Comparison of ENCODE assay signal across 1 cellular context in genomic region chr10:110501142-110501937, GRCh38.
A peak's percentile ranks its signal among the peaks of the same experiment; 100 is the strongest.
TF ChIP-seq lines count a peak whose summit lies in the region.

No MANE protein-coding gene starts in this region.

TF ChIP-seq in HEK293, 187 proteins besides CTCF, POLR2A, EP300 and RAD21 (continued from another document and continues in another):
- peak; percentile 68 for TF ChIP-seq INSM2 (tag by site-specific recombination; IDR thresholded peaks at IDR 0.05)
- no peak for TF ChIP-seq ZNF768 (tag by site-specific recombination; IDR thresholded peaks at IDR 0.05)
- peak; percentile 90 for TF ChIP-seq ZXDB (tag by site-specific recombination; IDR thresholded peaks at IDR 0.05)
- TF ChIP-seq REPIN1 (tag by site-specific recombination; IDR thresholded peaks at IDR 0.05; ENCODE audit: low read depth) = no peak
- no peak for TF ChIP-seq ZNF837 (tag by site-specific recombination; IDR thresholded peaks at IDR 0.05)
- TF ChIP-seq ZNF658 (tag by site-specific recombination; IDR thresholded peaks at IDR 0.05) = no peak
- TF ChIP-seq ZSCAN23 (tag by site-specific recombination; IDR thresholded peaks at IDR 0.05) = no peak
- TF ChIP-seq GLI4 (tag by site-specific recombination; IDR thresholded peaks at IDR 0.05) = no peak
- no peak for TF ChIP-seq ZNF148 (tag by site-specific recombination; IDR thresholded peaks at IDR 0.05; ENCODE audit: borderline replicate concordance)
- peak; percentile 33; the same call in 1 of the 2 replicates for TF ChIP-seq ZNF639 (tag by site-specific recombination; IDR thresholded peaks at IDR 0.05)
- TF ChIP-seq ZNF830 (tag by site-specific recombination; IDR thresholded peaks at IDR 0.05; ENCODE audit: low read depth) = no peak
- peak; percentile 93 for TF ChIP-seq GLIS1 (tag by site-specific recombination; IDR thresholded peaks at IDR 0.05)
- peak; percentile 74 for TF ChIP-seq KLF8 (tag by site-specific recombination; IDR thresholded peaks at IDR 0.05)
- TF ChIP-seq ZFP37 (tag by site-specific recombination; IDR thresholded peaks at IDR 0.05) = peak; percentile 44; the same call in 1 of the 2 replicates
- no peak for TF ChIP-seq ZNF529 (tag by site-specific recombination; IDR thresholded peaks at IDR 0.05; ENCODE audit: insufficient replicate concordance)
- TF ChIP-seq ZBTB49 (tag by site-specific recombination; IDR thresholded peaks at IDR 0.05; ENCODE audit: low read depth) = no peak
- TF ChIP-seq REST (tag by site-specific recombination; IDR thresholded peaks at IDR 0.05) = no peak
- TF ChIP-seq PRDM6 (tag by site-specific recombination; IDR thresholded peaks at IDR 0.05) = no peak
- no peak for TF ChIP-seq ZNF140 (tag by site-specific recombination; IDR thresholded peaks at IDR 0.05)
- no peak for TF ChIP-seq TCF7L2 (IDR thresholded peaks at IDR 0.05; ENCODE audit: borderline replicate concordance, low read depth, low read length)
- no peak for TF ChIP-seq ZNF223 (tag by site-specific recombination; IDR thresholded peaks at IDR 0.05)
- peak; percentile 61; the same call in 1 of the 2 replicates for TF ChIP-seq ZNF394 (tag by site-specific recombination; IDR thresholded peaks at IDR 0.05; ENCODE audit: borderline replicate concordance)
- no peak for TF ChIP-seq ZNF155 (tag by site-specific recombination; IDR thresholded peaks at IDR 0.05)
- TF ChIP-seq ZNF785 (tag by site-specific recombination; IDR thresholded peaks at IDR 0.05) = no peak
- TF ChIP-seq ZNF544 (tag by site-specific recombination; IDR thresholded peaks at IDR 0.05) = no peak
- peak; percentile 45 for TF ChIP-seq ZFHX2 (tag by site-specific recombination; conservative IDR thresholded peaks at IDR 0.05)
- TF ChIP-seq ZBTB21 (tag by site-specific recombination; IDR thresholded peaks at IDR 0.05) = no peak; the same call in 1 of the 2 replicates
- no peak for TF ChIP-seq ZNF513 (tag by site-specific recombination; IDR thresholded peaks at IDR 0.05)
- TF ChIP-seq KLF7 (tag by site-specific recombination; IDR thresholded peaks at IDR 0.05; ENCODE audit: borderline replicate concordance) = no peak
- TF ChIP-seq ZNF221 (tag by site-specific recombination; IDR thresholded peaks at IDR 0.05; ENCODE audit: borderline replicate concordance) = no peak
- no peak for TF ChIP-seq ZNF792 (tag by site-specific recombination; IDR thresholded peaks at IDR 0.05)
- TF ChIP-seq ZNF398 (tag by site-specific recombination; IDR thresholded peaks at IDR 0.05) = peak; percentile 23; the same call in 1 of the 2 replicates
- no peak for TF ChIP-seq ZNF549 (tag by site-specific recombination; IDR thresholded peaks at IDR 0.05)
- TF ChIP-seq ELK4 (IDR thresholded peaks at IDR 0.05; ENCODE audit: borderline replicate concordance, low read depth, low read length) = no peak
- no peak for TF ChIP-seq HOXC10 (CRISPR knock-in tag; IDR thresholded peaks at IDR 0.05)
- TF ChIP-seq SCRT1 (tag by site-specific recombination; IDR thresholded peaks at IDR 0.05; ENCODE audit: borderline replicate concordance) = no peak
- TF ChIP-seq ZNF175 (tag by site-specific recombination; IDR thresholded peaks at IDR 0.05) = no peak
- TF ChIP-seq ZNF302 (tag by site-specific recombination; IDR thresholded peaks at IDR 0.05; ENCODE audit: low read depth) = no peak
- TF ChIP-seq ZNF624 (tag by site-specific recombination; IDR thresholded peaks at IDR 0.05) = no peak
- TF ChIP-seq ATF2 (tag by site-specific recombination; IDR thresholded peaks at IDR 0.05; ENCODE audit: low read depth) = peak; percentile 47; the same call in 1 of the 2 replicates
- TF ChIP-seq ZNF202 (tag by site-specific recombination; IDR thresholded peaks at IDR 0.05; ENCODE audit: borderline replicate concordance) = no peak
- peak; percentile 67 for TF ChIP-seq ZBTB8A (tag by site-specific recombination; IDR thresholded peaks at IDR 0.05)
- TF ChIP-seq ZNF114 (tag by site-specific recombination; IDR thresholded peaks at IDR 0.05) = no peak
- TF ChIP-seq ZNF266 (tag by site-specific recombination; IDR thresholded peaks at IDR 0.05; ENCODE audit: low read depth) = no peak
- no peak for TF ChIP-seq ZNF121 (tag by site-specific recombination; IDR thresholded peaks at IDR 0.05)
